Comparison of ENCODE assay signal across 1 cellular context in the genomic region with DNA sequence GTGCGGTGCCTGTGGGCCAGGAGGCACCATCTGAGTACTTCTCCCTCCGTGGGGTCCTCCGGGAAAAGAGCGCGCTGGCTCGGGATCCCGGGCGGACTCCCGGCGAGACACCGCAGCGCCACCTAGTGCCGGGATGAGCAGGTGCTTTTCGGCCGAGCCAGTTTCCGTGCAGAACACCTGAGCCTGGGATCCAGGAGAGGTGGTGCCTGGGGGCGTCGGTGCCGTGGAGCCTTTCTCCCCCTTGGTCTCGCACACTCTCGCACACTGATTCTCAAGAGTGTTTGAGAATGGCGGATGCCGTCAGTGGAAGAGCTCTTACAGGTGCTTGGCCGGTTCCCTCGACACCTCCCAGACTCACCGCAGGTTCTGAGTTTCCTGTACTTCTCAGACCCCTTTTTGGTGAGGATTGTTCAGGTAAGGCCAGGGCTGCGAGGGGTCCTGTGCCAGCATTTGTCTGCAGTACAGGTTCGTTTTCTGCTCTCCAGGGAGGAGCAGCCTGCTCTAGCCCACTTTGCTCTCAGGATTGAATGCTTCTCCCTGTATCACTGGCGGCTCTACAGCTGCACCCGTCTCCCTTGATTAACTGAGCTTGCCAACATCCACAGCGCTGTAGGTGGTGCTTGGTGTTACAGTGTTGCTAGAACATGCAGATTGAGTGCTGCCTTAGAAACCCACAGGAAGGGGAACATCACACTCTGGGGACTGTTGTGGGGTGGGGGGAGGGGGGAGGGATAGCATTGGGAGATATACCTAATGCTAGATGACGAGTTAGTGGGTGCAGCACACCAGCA.
TF ChIP-seq lines count a peak whose summit lies in the region.

No MANE protein-coding gene starts in this region.

TF ChIP-seq in HepG2, 621 proteins besides CTCF, POLR2A, EP300 and RAD21 (continued from another document and continues in another):
- TF ChIP-seq, protein P1, sequence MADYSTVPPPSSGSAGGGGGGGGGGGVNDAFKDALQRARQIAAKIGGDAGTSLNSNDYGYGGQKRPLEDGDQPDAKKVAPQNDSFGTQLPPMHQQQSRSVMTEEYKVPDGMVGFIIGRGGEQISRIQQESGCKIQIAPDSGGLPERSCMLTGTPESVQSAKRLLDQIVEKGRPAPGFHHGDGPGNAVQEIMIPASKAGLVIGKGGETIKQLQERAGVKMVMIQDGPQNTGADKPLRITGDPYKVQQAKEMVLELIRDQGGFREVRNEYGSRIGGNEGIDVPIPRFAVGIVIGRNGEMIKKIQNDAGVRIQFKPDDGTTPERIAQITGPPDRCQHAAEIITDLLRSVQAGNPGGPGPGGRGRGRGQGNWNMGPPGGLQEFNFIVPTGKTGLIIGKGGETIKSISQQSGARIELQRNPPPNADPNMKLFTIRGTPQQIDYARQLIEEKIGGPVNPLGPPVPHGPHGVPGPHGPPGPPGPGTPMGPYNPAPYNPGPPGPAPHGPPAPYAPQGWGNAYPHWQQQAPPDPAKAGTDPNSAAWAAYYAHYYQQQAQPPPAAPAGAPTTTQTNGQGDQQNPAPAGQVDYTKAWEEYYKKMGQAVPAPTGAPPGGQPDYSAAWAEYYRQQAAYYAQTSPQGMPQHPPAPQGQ (CRISPR knock-in tag; IDR thresholded peaks at IDR 0.05; ENCODE audit: borderline replicate concordance) = no peak; the same call in 1 of the 2 replicates
- no peak for TF ChIP-seq ZNF616 (CRISPR knock-in tag; IDR thresholded peaks at IDR 0.05; ENCODE audit: low read depth)
- TF ChIP-seq ZNF547 (CRISPR knock-in tag; IDR thresholded peaks at IDR 0.05) = 0 out of 2 replicates have a peak, but pooled peaks have one; percentile 45
- peak; percentile 44 for TF ChIP-seq HNRNPLL (IDR thresholded peaks at IDR 0.05; ENCODE audit: low read depth, low read length, poor library complexity, severe bottlenecking)
- TF ChIP-seq CCAR2 (optimal IDR thresholded peaks at IDR 0.05; ENCODE audit: low read depth, low read length) = no peak
- TF ChIP-seq, protein P2, sequence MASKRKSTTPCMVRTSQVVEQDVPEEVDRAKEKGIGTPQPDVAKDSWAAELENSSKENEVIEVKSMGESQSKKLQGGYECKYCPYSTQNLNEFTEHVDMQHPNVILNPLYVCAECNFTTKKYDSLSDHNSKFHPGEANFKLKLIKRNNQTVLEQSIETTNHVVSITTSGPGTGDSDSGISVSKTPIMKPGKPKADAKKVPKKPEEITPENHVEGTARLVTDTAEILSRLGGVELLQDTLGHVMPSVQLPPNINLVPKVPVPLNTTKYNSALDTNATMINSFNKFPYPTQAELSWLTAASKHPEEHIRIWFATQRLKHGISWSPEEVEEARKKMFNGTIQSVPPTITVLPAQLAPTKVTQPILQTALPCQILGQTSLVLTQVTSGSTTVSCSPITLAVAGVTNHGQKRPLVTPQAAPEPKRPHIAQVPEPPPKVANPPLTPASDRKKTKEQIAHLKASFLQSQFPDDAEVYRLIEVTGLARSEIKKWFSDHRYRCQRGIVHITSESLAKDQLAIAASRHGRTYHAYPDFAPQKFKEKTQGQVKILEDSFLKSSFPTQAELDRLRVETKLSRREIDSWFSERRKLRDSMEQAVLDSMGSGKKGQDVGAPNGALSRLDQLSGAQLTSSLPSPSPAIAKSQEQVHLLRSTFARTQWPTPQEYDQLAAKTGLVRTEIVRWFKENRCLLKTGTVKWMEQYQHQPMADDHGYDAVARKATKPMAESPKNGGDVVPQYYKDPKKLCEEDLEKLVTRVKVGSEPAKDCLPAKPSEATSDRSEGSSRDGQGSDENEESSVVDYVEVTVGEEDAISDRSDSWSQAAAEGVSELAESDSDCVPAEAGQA (IDR thresholded peaks at IDR 0.05; ENCODE audit: low read depth) = no peak
- TF ChIP-seq, protein P2 (CRISPR knock-in tag; IDR thresholded peaks at IDR 0.05; ENCODE audit: borderline replicate concordance) = no peak
- peak; percentile 17; the same call in 1 of the 2 replicates for TF ChIP-seq GATAD2A (CRISPR knock-in tag; IDR thresholded peaks at IDR 0.05)
- TF ChIP-seq ZNF598 (CRISPR knock-in tag; IDR thresholded peaks at IDR 0.05; ENCODE audit: borderline replicate concordance) = 0 out of 2 replicates have a peak, but pooled peaks have one; percentile 42
- TF ChIP-seq, protein P3, sequence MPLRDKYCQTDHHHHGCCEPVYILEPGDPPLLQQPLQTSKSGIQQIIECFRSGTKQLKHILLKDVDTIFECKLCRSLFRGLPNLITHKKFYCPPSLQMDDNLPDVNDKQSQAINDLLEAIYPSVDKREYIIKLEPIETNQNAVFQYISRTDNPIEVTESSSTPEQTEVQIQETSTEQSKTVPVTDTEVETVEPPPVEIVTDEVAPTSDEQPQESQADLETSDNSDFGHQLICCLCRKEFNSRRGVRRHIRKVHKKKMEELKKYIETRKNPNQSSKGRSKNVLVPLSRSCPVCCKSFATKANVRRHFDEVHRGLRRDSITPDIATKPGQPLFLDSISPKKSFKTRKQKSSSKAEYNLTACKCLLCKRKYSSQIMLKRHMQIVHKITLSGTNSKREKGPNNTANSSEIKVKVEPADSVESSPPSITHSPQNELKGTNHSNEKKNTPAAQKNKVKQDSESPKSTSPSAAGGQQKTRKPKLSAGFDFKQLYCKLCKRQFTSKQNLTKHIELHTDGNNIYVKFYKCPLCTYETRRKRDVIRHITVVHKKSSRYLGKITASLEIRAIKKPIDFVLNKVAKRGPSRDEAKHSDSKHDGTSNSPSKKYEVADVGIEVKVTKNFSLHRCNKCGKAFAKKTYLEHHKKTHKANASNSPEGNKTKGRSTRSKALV (CRISPR knock-in tag; IDR thresholded peaks at IDR 0.05) = 0 out of 2 replicates have a peak, but pooled peaks have one; percentile 26
- TF ChIP-seq, protein P4, sequence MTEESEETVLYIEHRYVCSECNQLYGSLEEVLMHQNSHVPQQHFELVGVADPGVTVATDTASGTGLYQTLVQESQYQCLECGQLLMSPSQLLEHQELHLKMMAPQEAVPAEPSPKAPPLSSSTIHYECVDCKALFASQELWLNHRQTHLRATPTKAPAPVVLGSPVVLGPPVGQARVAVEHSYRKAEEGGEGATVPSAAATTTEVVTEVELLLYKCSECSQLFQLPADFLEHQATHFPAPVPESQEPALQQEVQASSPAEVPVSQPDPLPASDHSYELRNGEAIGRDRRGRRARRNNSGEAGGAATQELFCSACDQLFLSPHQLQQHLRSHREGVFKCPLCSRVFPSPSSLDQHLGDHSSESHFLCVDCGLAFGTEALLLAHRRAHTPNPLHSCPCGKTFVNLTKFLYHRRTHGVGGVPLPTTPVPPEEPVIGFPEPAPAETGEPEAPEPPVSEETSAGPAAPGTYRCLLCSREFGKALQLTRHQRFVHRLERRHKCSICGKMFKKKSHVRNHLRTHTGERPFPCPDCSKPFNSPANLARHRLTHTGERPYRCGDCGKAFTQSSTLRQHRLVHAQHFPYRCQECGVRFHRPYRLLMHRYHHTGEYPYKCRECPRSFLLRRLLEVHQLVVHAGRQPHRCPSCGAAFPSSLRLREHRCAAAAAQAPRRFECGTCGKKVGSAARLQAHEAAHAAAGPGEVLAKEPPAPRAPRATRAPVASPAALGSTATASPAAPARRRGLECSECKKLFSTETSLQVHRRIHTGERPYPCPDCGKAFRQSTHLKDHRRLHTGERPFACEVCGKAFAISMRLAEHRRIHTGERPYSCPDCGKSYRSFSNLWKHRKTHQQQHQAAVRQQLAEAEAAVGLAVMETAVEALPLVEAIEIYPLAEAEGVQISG (CRISPR knock-in tag; IDR thresholded peaks at IDR 0.05) = peak; percentile 60
- TF ChIP-seq ZSCAN29 (CRISPR knock-in tag; conservative IDR thresholded peaks at IDR 0.05) = no peak
- no peak for TF ChIP-seq GTF3A (CRISPR knock-in tag; conservative IDR thresholded peaks at IDR 0.05)
- TF ChIP-seq FOXM1 (CRISPR knock-in tag; IDR thresholded peaks at IDR 0.05) = no peak
- TF ChIP-seq KDM2A (CRISPR knock-in tag; IDR thresholded peaks at IDR 0.05; ENCODE audit: borderline replicate concordance, low read depth) = peak; percentile 79
- TF ChIP-seq ZNF619 (CRISPR knock-in tag; IDR thresholded peaks at IDR 0.05) = 0 out of 2 replicates have a peak, but pooled peaks have one; percentile 45
- peak; percentile 55 for TF ChIP-seq YY1 (IDR thresholded peaks at IDR 0.05; ENCODE audit: insufficient read depth, insufficient replicate concordance, low read depth, low read length)
- peak; percentile 68 for TF ChIP-seq SALL1 (CRISPR knock-in tag; IDR thresholded peaks at IDR 0.05)
- peak; percentile 46; the same call in 1 of the 2 replicates for TF ChIP-seq MYC (CRISPR knock-in tag; IDR thresholded peaks at IDR 0.05; ENCODE audit: borderline replicate concordance)
- TF ChIP-seq, protein P5, sequence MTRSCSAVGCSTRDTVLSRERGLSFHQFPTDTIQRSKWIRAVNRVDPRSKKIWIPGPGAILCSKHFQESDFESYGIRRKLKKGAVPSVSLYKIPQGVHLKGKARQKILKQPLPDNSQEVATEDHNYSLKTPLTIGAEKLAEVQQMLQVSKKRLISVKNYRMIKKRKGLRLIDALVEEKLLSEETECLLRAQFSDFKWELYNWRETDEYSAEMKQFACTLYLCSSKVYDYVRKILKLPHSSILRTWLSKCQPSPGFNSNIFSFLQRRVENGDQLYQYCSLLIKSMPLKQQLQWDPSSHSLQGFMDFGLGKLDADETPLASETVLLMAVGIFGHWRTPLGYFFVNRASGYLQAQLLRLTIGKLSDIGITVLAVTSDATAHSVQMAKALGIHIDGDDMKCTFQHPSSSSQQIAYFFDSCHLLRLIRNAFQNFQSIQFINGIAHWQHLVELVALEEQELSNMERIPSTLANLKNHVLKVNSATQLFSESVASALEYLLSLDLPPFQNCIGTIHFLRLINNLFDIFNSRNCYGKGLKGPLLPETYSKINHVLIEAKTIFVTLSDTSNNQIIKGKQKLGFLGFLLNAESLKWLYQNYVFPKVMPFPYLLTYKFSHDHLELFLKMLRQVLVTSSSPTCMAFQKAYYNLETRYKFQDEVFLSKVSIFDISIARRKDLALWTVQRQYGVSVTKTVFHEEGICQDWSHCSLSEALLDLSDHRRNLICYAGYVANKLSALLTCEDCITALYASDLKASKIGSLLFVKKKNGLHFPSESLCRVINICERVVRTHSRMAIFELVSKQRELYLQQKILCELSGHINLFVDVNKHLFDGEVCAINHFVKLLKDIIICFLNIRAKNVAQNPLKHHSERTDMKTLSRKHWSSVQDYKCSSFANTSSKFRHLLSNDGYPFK (CRISPR knock-in tag; IDR thresholded peaks at IDR 0.05; ENCODE audit: borderline replicate concordance) = peak; percentile 55; the same call in 1 of the 2 replicates
- TF ChIP-seq SOX6 (IDR thresholded peaks at IDR 0.05) = no peak
- TF ChIP-seq SOX6 (CRISPR knock-in tag; IDR thresholded peaks at IDR 0.05) = peak; percentile 41
- TF ChIP-seq ZFX (CRISPR knock-in tag; IDR thresholded peaks at IDR 0.05; ENCODE audit: low read depth) = no peak
- TF ChIP-seq, protein P6, sequence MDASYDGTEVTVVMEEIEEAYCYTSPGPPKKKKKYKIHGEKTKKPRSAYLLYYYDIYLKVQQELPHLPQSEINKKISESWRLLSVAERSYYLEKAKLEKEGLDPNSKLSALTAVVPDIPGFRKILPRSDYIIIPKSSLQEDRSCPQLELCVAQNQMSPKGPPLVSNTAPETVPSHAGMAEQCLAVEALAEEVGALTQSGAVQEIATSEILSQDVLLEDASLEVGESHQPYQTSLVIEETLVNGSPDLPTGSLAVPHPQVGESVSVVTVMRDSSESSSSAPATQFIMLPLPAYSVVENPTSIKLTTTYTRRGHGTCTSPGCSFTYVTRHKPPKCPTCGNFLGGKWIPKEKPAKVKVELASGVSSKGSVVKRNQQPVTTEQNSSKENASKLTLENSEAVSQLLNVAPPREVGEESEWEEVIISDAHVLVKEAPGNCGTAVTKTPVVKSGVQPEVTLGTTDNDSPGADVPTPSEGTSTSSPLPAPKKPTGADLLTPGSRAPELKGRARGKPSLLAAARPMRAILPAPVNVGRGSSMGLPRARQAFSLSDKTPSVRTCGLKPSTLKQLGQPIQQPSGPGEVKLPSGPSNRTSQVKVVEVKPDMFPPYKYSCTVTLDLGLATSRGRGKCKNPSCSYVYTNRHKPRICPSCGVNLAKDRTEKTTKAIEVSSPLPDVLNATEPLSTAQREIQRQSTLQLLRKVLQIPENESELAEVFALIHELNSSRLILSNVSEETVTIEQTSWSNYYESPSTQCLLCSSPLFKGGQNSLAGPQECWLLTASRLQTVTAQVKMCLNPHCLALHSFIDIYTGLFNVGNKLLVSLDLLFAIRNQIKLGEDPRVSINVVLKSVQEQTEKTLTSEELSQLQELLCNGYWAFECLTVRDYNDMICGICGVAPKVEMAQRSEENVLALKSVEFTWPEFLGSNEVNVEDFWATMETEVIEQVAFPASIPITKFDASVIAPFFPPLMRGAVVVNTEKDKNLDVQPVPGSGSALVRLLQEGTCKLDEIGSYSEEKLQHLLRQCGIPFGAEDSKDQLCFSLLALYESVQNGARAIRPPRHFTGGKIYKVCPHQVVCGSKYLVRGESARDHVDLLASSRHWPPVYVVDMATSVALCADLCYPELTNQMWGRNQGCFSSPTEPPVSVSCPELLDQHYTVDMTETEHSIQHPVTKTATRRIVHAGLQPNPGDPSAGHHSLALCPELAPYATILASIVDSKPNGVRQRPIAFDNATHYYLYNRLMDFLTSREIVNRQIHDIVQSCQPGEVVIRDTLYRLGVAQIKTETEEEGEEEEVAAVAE (CRISPR knock-in tag; IDR thresholded peaks at IDR 0.05; ENCODE audit: borderline replicate concordance) = 0 out of 2 replicates have a peak, but pooled peaks have one; percentile 25
- TF ChIP-seq MAZ (IDR thresholded peaks at IDR 0.05; ENCODE audit: borderline replicate concordance, low read depth, low read length) = no peak
- TF ChIP-seq MAZ (CRISPR knock-in tag; IDR thresholded peaks at IDR 0.05; ENCODE audit: low read depth) = 0 out of 2 replicates have a peak, but pooled peaks have one; percentile 53
- TF ChIP-seq SAP130 (CRISPR knock-in tag; IDR thresholded peaks at IDR 0.05; ENCODE audit: low read depth) = peak; percentile 24; the same call in 1 of the 2 replicates
- no peak for TF ChIP-seq FOXA1 (IDR thresholded peaks at IDR 0.05)
- no peak for TF ChIP-seq FOXA1 (CRISPR knock-in tag; IDR thresholded peaks at IDR 0.05)
- TF ChIP-seq KMT2A (CRISPR knock-in tag; IDR thresholded peaks at IDR 0.05) = peak; percentile 43; the same call in 1 of the 2 replicates
- TF ChIP-seq ZNF790 (CRISPR knock-in tag; IDR thresholded peaks at IDR 0.05; ENCODE audit: borderline replicate concordance) = no peak
